16 cellular contexts compared by ENCODE assay signal in the genomic region with DNA sequence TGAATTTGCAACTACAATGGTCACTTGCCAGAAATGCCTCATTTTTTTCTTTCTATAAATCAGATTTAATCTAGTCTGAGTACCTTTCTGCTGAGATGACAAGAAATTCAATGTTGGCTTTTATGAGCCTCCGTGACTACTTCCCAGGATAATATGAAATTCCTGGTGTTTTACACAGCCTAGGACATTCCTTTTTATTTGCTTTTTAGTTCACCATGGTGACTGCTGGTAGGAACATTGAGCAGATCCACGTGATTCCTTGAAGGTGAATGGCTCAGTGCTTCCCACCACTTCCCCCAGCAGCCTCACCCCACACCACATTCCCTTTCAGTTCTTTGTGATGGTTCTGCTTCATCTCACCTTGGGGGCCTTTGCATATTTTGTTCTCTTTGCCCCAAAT. TPM values are rescaled to one million over a fixed set of nuclear protein-coding genes. Genes with fewer than 3 reads are reported as not detected.
A peak's percentile ranks its signal among the peaks of the same experiment; 100 is the strongest.
DNase-seq lines count a peak whose midpoint lies in the region; ATAC-seq and TF ChIP-seq lines count a peak whose summit lies in the region.
"Had no signal": no experiment of that assay in that cellular context is flagged by ENCODE, and none has a peak within 500 bp of the region (broad histone marks: within the 10 kb centered on the region; RNA-seq: fewer than 3 reads in every experiment).

No MANE protein-coding gene starts in this region.

- ATAC-seq in HG03571 (IDR thresholded peaks at IDR 0.05; ENCODE audit: unreplicated experiment): no peak
- ATAC-seq: activated CD4-positive, alpha-beta T cell treated with anti-CD3 and anti-CD28 coated beads for 36 hours had no signal

- H3K4me2 ChIP-seq in trophoblast cell (ENCODE audit: low read length): no peak overlapping the region

- H3K4me3 ChIP-seq in fibroblast of mammary gland (ENCODE audit: control insufficient read depth, low read depth, low read length) (no peak overlapping the region), trophoblast cell (ENCODE audit: low read depth, low read length) (no peak overlapping the region), BE2C (ENCODE audit: low read depth, low read length) (no peak overlapping the region)
- H3K4me3 ChIP-seq: thyroid gland had no signal

- no peak overlapping the region for H3K4ac ChIP-seq in trophoblast cell (ENCODE audit: low read depth, low read length)

- no peak overlapping the region for H2BK5ac ChIP-seq in trophoblast cell (ENCODE audit: low read depth, low read length, poor library complexity)

- no peak overlapping the region for H4K12ac ChIP-seq in trophoblast cell (ENCODE audit: low read depth, low read length)

- H2BK12ac ChIP-seq in trophoblast cell (ENCODE audit: low read length): no peak overlapping the region

- no peak overlapping the region for H3K27ac ChIP-seq in trophoblast cell (ENCODE audit: low read depth, low read length)
- H3K27ac ChIP-seq: C4-2B, thyroid gland had no signal

- peak; percentile 61 for DNase-seq in GM04503 (ENCODE audit: low read depth)
- DNase-seq in RPMI7951 (ENCODE audit: low read depth): peak; percentile 56
- peak; percentile 36 for DNase-seq in fibroblast of mammary gland (ENCODE audit: low read depth)
- DNase-seq in trophoblast cell: peak; percentile 69 to 92
- DNase-seq in stimulated activated naive CD4-positive, alpha-beta T cell treated with Interleukin-2 at 50 U/mL for 16 hours (lab: John Stamatoyannopoulos, UW): no peak
- DNase-seq in BE2C: no peak
- DNase-seq: activated CD4-positive, alpha-beta T cell treated with anti-CD3 and anti-CD28 coated beads for 36 hours; activated CD8-positive, alpha-beta memory T cell treated with anti-CD3 and anti-CD28 coated beads, Interleukin-2, amount 50 U/mL, for 4 hours; activated gamma-delta T cell; DMS153; Karpas-422; NCI-H510A; stimulated activated CD4-positive, alpha-beta T cell treated with anti-CD3 and anti-CD28 coated beads, Interleukin-4, amount 100 ng/mL, for 24 hours had no signal

- no peak overlapping the region for H3K14ac ChIP-seq in trophoblast cell (ENCODE audit: low read length)

- TF ChIP-seq CTCF in fibroblast of mammary gland (conservative IDR thresholded peaks at IDR 0.05; ENCODE audit: control insufficient read depth, insufficient read depth, low read depth, low read length) (no peak), BE2C (IDR thresholded peaks at IDR 0.05; ENCODE audit: low read depth, low read length) (no peak)

- no peak overlapping the region for H3K9ac ChIP-seq in trophoblast cell (ENCODE audit: low read length)

- no peak overlapping the region for H3K18ac ChIP-seq in trophoblast cell (ENCODE audit: low read length)

- no peak overlapping the region for H3K23ac ChIP-seq in trophoblast cell (ENCODE audit: low read length)

- H3K27me3 ChIP-seq in trophoblast cell (ENCODE audit: insufficient read depth, low read length) (no peaks in the 10 kb centered on the region), BE2C (no peaks in the 10 kb centered on the region)
- H3K27me3 ChIP-seq: thyroid gland had no signal

- peaks cover 7% of the 10 kb centered on the region for H3K79me2 ChIP-seq in trophoblast cell (ENCODE audit: control insufficient read depth, insufficient read depth, low read length, poor library complexity)

- no CpG with 5 or more reads among the region's 2 CpGs for WGBS in trophoblast cell (ENCODE audit: extremely low coverage, insufficient coverage, insufficient read length)

- H2AFZ ChIP-seq in trophoblast cell (ENCODE audit: insufficient read depth, low read length, poor library complexity): no peak overlapping the region

- peaks cover 0 to 2% of the 10 kb centered on the region in 2 experiments for H3K36me3 ChIP-seq in trophoblast cell (ENCODE audit: control insufficient read depth in 1 of 2, insufficient read depth in 2 of 2, low read length in 2 of 2)
- H3K36me3 ChIP-seq in BE2C: no peaks in the 10 kb centered on the region
- H3K36me3 ChIP-seq: thyroid gland had no signal

- H4K8ac ChIP-seq in trophoblast cell (ENCODE audit: low read depth, low read length): no peak overlapping the region

- H2BK120ac ChIP-seq in trophoblast cell (ENCODE audit: insufficient read depth, low read length, poor library complexity): no peak overlapping the region

- no peak overlapping the region for H2AK5ac ChIP-seq in trophoblast cell (ENCODE audit: low read length)

- H3K9me3 ChIP-seq in trophoblast cell (ENCODE audit: insufficient read depth, low read depth, low read length): peaks cover 4% of the 10 kb centered on the region
- H3K9me3 ChIP-seq in BE2C: no peaks in the 10 kb centered on the region
- H3K9me3 ChIP-seq: thyroid gland had no signal

- peaks cover 14% of the 10 kb centered on the region for H3K79me1 ChIP-seq in trophoblast cell (ENCODE audit: low read length)

- H4K91ac ChIP-seq in trophoblast cell (ENCODE audit: low read depth, low read length): no peak overlapping the region

- peaks cover 9 to 15% of the 10 kb centered on the region in 2 experiments for H3K4me1 ChIP-seq in trophoblast cell (ENCODE audit: control insufficient read depth in 1 of 2, insufficient read depth in 2 of 2, low read length in 2 of 2)
- H3K4me1 ChIP-seq in BE2C: peaks cover 4% of the 10 kb centered on the region

RNA-seq across cellular contexts. Expression of a gene that starts 4.3 kb away (rescaled TPM):
- 157 and 161 TPM in 2 replicates for total RNA-seq in RPMI7951 (2014; rRNA removed; shearing (Covaris generic))
- polyA plus RNA-seq in trophoblast cell (2013): 102 and 104 TPM in 2 replicates
- 104 TPM for polyA plus RNA-seq in BE2C (2012; ENCODE audit: insufficient read depth, insufficient read length, low read depth)

RNA-seq across cellular contexts. Expression of a gene that starts 46.7 kb away (rescaled TPM):
- total RNA-seq in RPMI7951 (2014; rRNA removed; shearing (Covaris generic)): 72.2 and 84.3 TPM in 2 replicates
- polyA plus RNA-seq in trophoblast cell (2013): 262 and 276 TPM in 2 replicates
- 268 TPM for polyA plus RNA-seq in BE2C (2012; ENCODE audit: insufficient read depth, insufficient read length, low read depth)

Comparison
In these comparisons a context has a peak if more than half of its experiments do, and no peak if none do; other contexts are left out.
1. DNase-seq: peak in GM04503 (single experiment), RPMI7951 (single experiment), fibroblast of mammary gland (single experiment) and trophoblast cell (2 of 2); none in stimulated activated naive CD4-positive, alpha-beta T cell treated with Interleukin-2 at 50 U/mL for 16 hours (single experiment) and BE2C (single experiment).